In the genomic region with DNA sequence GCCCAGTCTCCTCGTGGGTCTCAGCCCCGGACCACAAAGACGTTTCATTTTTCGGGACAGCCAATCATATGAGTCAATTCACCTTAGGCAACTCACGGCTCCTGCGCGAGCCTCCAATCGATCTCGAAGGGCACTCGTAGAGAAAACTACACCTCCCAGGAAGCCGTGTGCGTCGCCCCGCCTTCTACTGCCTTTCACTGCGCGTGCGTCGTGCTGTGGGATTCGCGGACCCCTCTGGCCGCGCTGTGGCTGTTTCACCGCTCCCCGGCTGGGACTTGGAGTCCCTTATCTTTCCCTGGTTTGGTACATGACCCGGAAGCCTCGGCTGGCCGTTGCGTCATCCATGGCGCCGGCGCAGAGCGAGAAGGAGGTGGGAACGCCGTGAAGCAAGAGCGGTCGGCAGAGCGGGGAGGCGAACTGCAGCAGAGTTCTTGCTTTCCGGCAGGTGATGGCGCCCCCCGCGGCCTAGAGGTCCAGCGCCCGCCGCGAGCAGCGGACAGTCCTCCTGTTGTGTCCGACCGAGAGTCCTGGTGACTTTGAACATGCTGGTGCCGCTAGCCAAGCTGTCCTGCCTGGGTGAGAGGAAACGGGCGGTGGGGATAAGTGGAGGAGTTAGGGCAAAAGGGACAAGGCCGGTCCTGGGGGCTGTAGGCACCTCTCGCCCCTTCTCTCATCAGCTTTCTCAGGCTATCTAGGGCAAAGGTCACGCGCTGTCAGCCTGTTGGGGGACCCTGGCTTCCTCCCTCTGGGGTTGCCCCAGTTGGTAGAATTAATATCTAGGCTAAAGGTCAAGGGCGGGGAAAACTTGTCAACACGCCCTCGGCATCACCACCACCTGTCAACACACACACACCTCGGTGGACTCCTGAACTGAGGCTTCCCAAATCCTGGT, we compare ENCODE assay signal across 8 cellular contexts. TPM values are rescaled to one million over a fixed set of nuclear protein-coding genes. Genes with fewer than 3 reads are reported as not detected.
DNase-seq lines count a peak whose midpoint lies in the region; ATAC-seq and TF ChIP-seq lines count a peak whose summit lies in the region.

Gene ETFDH (plus strand): TSS at position 382 of the 892 bp plus-strand sequence. CDS start 161 bp downstream, at position 543.

- ATAC-seq in HG03196 (IDR thresholded peaks at IDR 0.05; ENCODE audit: unreplicated experiment) (peak; percentile 91), activated B cell treated with CpG ODN at 0.5 μM for 24 hours (ENCODE audit: low read depth) (peak; percentile 83)

- H3K27ac Mint-ChIP-seq in activated B cell treated with CpG ODN at 0.5 μM for 24 hours = peak within 1 kb of the TSS; percentile 96

- no peaks in the 10 kb centered on the region for H3K27me3 Mint-ChIP-seq in activated B cell treated with CpG ODN at 0.5 μM for 24 hours

- no peaks in the 10 kb centered on the region for H3K36me3 ChIP-seq in smooth muscle cell (ENCODE audit: low read depth)

- in situ Hi-C loops in GM18951 (cut with MboI; ENCODE audit: low sequenced_read_pairs, unreplicated experiment) = no loop called here

- POLR2A ChIA-PET in activated B cell treated with CpG ODN at 0.5 μM for 24 hours (lab: Charles Lee) = interaction anchor here (1.1 kb wide), 1 partner anchor 430 kb away, joined by 4 read pairs; no protein-coding TSS in a partner anchor

- no peaks in the 10 kb centered on the region for H3F3A ChIP-seq in smooth muscle cell (ENCODE audit: low read depth)

- intact Hi-C loops in activated B cell treated with CpG ODN at 0.5 μM for 24 hours (cut with micrococcal nuclease) = loop anchor here (1.0 to 5.0 kb wide), 8 partner anchors 8 to 531 kb away; partner anchors contain the start of genes FNIP2 and PPID

- peaks cover 23% of the 10 kb centered on the region for H3K4me1 Mint-ChIP-seq in activated B cell treated with CpG ODN at 0.5 μM for 24 hours

- H3K4me3 Mint-ChIP-seq in activated B cell treated with CpG ODN at 0.5 μM for 24 hours = peak within 1 kb of the TSS; percentile 98

- H4K20me1 ChIP-seq in smooth muscle cell (ENCODE audit: low read depth) = no peaks in the 10 kb centered on the region

- H3K9me3 Mint-ChIP-seq in activated B cell treated with CpG ODN at 0.5 μM for 24 hours = no peaks in the 10 kb centered on the region

- H3K79me2 ChIP-seq in smooth muscle cell (ENCODE audit: low read depth) = peaks cover 34% of the 10 kb centered on the region

- DNase-seq in AG09319 (ENCODE audit: extremely low read depth, low read depth) = peak; percentile 99
- peak; percentile 98 for DNase-seq in NCI-H226
- DNase-seq in activated B cell treated with CpG ODN at 0.5 μM for 24 hours = peak; percentile 95
- DNase-seq in caudate nucleus (lab: John Stamatoyannopoulos, UW) = peak; percentile 94 to 100 (median 99)
- DNase-seq in iPS-NIHi7 (ENCODE audit: extremely low spot score) = peak; percentile 96
- DNase-seq in smooth muscle cell (lab: John Stamatoyannopoulos, UW; ENCODE audit: unreplicated experiment) = peak; percentile 93

- under 1% methylated on average over 60 of the region's 60 CpGs for WGBS in smooth muscle cell (ENCODE audit: low lambda C conversion rate)

- H3K4me1 ChIP-seq in smooth muscle cell (ENCODE audit: low read depth) = peaks cover 5% of the 10 kb centered on the region

- H3K27ac ChIP-seq in caudate nucleus (ENCODE audit: low read depth, low read length) (peak within 1 kb of the TSS; percentile 98), smooth muscle cell (ENCODE audit: low read depth) (peak within 1 kb of the TSS; percentile 76)

- peak within 1 kb of the TSS; percentile 82 for H3K9ac ChIP-seq in smooth muscle cell (ENCODE audit: low read depth)

- H3K27me3 ChIP-seq in smooth muscle cell (ENCODE audit: low read depth) = no peaks in the 10 kb centered on the region

- H3K4me2 ChIP-seq in smooth muscle cell = peak within 1 kb of the TSS; percentile 95

- H3K4me3 ChIP-seq in smooth muscle cell = peak within 1 kb of the TSS; percentile 83

- TF ChIP-seq CTCF in AG09319 (IDR thresholded peaks at IDR 0.05; ENCODE audit: low read depth, low read length) = peak; percentile 69
- no peak for TF ChIP-seq CTCF in activated B cell treated with CpG ODN at 0.5 μM for 24 hours (IDR thresholded peaks at IDR 0.05)
- TF ChIP-seq CTCF in smooth muscle cell (IDR thresholded peaks at IDR 0.05; ENCODE audit: borderline replicate concordance, insufficient read depth, poor library complexity, severe bottlenecking) = peak; percentile 40

- H3K36me3 Mint-ChIP-seq in activated B cell treated with CpG ODN at 0.5 μM for 24 hours (ENCODE audit: low read depth) = peaks cover 12% of the 10 kb centered on the region

- no peaks in the 10 kb centered on the region for H3K9me3 ChIP-seq in smooth muscle cell (replicated peaks; ENCODE audit: low read depth)

- CTCF ChIA-PET in activated B cell treated with CpG ODN at 0.5 μM for 24 hours (lab: Charles Lee) = no interaction called here

- peak; percentile 41 for TF ChIP-seq POLR2A in GM18951 (IDR thresholded peaks at IDR 0.05; ENCODE audit: extremely low read depth, insufficient read depth, insufficient read length)

- H2AFZ ChIP-seq in smooth muscle cell (ENCODE audit: low read depth) = peak within 1 kb of the TSS; percentile 91

RNA-seq across cellular contexts. Expression of gene ETFDH, which starts in this region (rescaled TPM):
- total RNA-seq in activated B cell treated with CpG ODN at 0.5 μM for 24 hours (12.0 and 15.4 TPM in 2 replicates), smooth muscle cell (9.6 and 18.0 TPM in 2 replicates)
- polyA plus RNA-seq in smooth muscle cell = 9.0 and 11.7 TPM in 2 replicates

Comparison
In these comparisons a context has a peak if more than half of its experiments do, and no peak if none do; other contexts are left out.
1. Peak in every context shown above with its lines: DNase-seq, ATAC-seq, H3K4me3 ChIP-seq and H3K27ac ChIP-seq.